13 cellular contexts compared by ENCODE assay signal in the genomic region with DNA sequence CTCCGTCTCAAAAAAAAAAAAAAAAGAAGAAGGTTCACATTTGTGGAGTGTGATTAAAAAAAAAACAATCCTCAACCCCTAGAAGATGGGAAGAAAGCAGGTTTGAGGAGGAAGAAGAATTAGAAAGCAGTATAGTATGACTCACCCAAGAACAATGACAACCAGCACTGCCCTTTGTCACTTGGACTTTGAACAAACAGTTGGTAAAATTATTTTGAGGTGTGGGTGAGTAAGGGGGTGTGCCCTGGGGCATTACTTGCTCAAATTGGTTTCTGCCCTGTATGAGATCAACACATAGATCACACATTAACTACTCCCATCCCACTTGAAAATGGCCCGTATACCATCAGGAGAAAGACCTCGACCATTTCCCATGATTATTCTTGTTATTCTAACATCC. TPM values are rescaled to one million over a fixed set of nuclear protein-coding genes. Genes with fewer than 3 reads are reported as not detected.
DNase-seq lines count a peak whose midpoint lies in the region; FAIRE-seq and TF ChIP-seq lines count a peak whose summit lies in the region.
"Had no signal": no experiment of that assay in that cellular context is flagged by ENCODE, and none has a peak within 500 bp of the region (broad histone marks: within the 10 kb centered on the region; RNA-seq: fewer than 3 reads in every experiment).

No MANE protein-coding gene starts in this region.

- no peaks in the 10 kb centered on the region for H3K9me3 ChIP-seq in small intestine (ENCODE audit: control insufficient read depth, low read depth)
- H3K9me3 ChIP-seq: heart right ventricle had no signal

- no peaks in the 10 kb centered on the region for H3K36me3 ChIP-seq in small intestine (ENCODE audit: control insufficient read depth in 2 of 2, insufficient read depth in 2 of 2, low read length in 2 of 2)
- H3K36me3 ChIP-seq: heart right ventricle had no signal

- H3K4me1 ChIP-seq in small intestine (ENCODE audit: control insufficient read depth in 2 of 2, insufficient read depth in 1 of 2, low read depth in 1 of 2, low read length in 1 of 2): peaks cover 0 to 7% of the 10 kb centered on the region in 2 donors

- TF ChIP-seq CTCF in fibroblast of the aortic adventitia (IDR thresholded peaks at IDR 0.05; ENCODE audit: insufficient read depth, low read length): no peak
- TF ChIP-seq CTCF in GM10266 (IDR thresholded peaks at IDR 0.05; ENCODE audit: control insufficient read depth, insufficient read depth, low read depth, missing control alignments): no peak

- no peaks in the 10 kb centered on the region for H3K27me3 ChIP-seq in small intestine (ENCODE audit: control insufficient read depth in 2 of 2, insufficient read depth in 2 of 2, low read length in 2 of 2)
- H3K27me3 ChIP-seq: heart right ventricle had no signal

- H3K27ac ChIP-seq in small intestine (ENCODE audit: low read depth in 1 of 2, low read length in 1 of 2): no peak overlapping the region
- H3K27ac ChIP-seq: dorsolateral prefrontal cortex had no signal

- WGBS in small intestine, 3 donors: 2 to 58% (median 47%) methylated on average over 3 of the region's 3 CpGs

- H3K4me3 ChIP-seq in fibroblast of the aortic adventitia (ENCODE audit: low read depth, low read length) (no peak overlapping the region), small intestine (ENCODE audit: low read depth in 1 of 2, low read length in 2 of 2) (no peak overlapping the region)
- H3K4me3 ChIP-seq: dorsolateral prefrontal cortex, heart right ventricle had no signal

- peak; percentile 59 for FAIRE-seq in small intestine (lab: Jason Lieb, UNC)

- DNase-seq in HK-2 (ENCODE audit: unreplicated experiment) (peak; percentile 49), SW 1271 (lab: John Stamatoyannopoulos, UW) (peak; percentile 8 to 80), fibroblast of the aortic adventitia (ENCODE audit: low read depth) (peak; percentile 44), small intestine (peak; percentile 98), GM10266 (ENCODE audit: extremely low spot score) (no peak), DMS79 treated with DMSO at 0.1 percent for 48 hours (lab: John Stamatoyannopoulos, UW) (no peak), DMS153 (lab: John Stamatoyannopoulos, UW) (no peak), NCI-H2029 treated with DMSO at 0.1 percent for 48 hours (lab: John Stamatoyannopoulos, UW) (no peak)
- DNase-seq: activated naive CD8-positive, alpha-beta T cell treated with anti-CD3 and anti-CD28 coated beads, Interleukin-2, amount 10 ng/mL, durations not matched to agents 7 days and 5 days; dorsolateral prefrontal cortex; heart right ventricle; NCI-H1436 treated with DMSO at 0.1 percent for 48 hours; T-helper 2 cell had no signal

RNA-seq across cellular contexts. Expression of gene F2RL1, which starts 33.3 kb away (rescaled TPM):
- total RNA-seq in fibroblast of the aortic adventitia (ENCODE audit: low replicate concordance): 3.1 and 35.1 TPM in 2 replicates
- 10 to 100 TPM; 33.0 to 38.0 (median 35.7) TPM for polyA plus RNA-seq in small intestine

Comparison
In these comparisons a context has a peak if more than half of its experiments do, and no peak if none do; other contexts are left out.
1. DNase-seq: peak in HK-2 (single experiment), SW 1271 (2 of 2), fibroblast of the aortic adventitia (single experiment) and small intestine (single experiment); none in GM10266 (single experiment), DMS79 treated with DMSO at 0.1 percent for 48 hours (single experiment), DMS153 (single experiment) and NCI-H2029 treated with DMSO at 0.1 percent for 48 hours (single experiment).